8 cellular contexts compared by ENCODE assay signal in the genomic region with DNA sequence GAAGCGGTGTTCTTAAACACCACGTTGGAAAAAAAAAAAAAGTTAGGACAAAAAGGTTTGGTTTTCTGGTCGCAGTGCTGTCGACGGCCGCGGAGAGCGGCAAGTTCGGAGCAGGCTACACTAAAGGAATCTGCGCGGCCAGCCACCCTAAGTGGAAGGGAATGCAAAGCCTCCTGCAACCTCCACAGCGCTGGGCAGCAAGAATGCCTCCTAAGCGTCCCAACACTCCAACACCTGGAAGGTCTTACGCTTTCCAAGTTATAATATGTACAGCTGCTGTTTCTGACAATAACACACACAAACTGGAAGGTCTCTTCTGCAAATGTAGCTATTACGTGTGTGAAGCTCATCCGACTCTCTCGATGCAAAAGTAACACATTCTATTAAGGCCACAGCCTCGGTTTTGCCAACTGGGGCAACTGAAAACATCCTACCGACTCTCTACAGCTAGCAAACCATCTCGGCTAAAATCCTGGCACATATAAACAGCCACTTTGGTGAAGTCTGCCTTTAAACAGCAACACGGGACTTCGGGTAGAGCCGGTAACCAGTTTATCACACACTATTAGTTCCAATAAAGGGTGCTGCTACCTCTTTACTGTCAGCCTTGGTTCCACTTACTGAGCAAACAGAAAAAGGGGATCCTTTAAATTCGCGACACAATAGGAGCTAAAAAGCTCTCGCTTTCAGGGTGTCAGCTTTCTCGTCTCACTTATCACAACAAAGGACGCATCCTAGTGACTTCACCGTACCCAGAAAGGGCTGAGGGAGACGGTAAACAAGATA. TPM values are rescaled to one million over a fixed set of nuclear protein-coding genes. Genes with fewer than 3 reads are reported as not detected.
A peak's percentile ranks its signal among the peaks of the same experiment; 100 is the strongest.
DNase-seq lines count a peak whose midpoint lies in the region; ATAC-seq and TF ChIP-seq lines count a peak whose summit lies in the region.

No MANE protein-coding gene starts in this region.

- H3K27ac ChIP-seq in HEK293 (ENCODE audit: extremely low read depth, low read depth, low read length) (peak overlapping the region; percentile 91), uterus (peak overlapping the region; percentile 93 to 97)

- DNase-seq in GM06990 (ENCODE audit: extremely low read depth, insufficient read length) (peak; percentile 50), NCI-H2227 (lab: John Stamatoyannopoulos, UW; ENCODE audit: unreplicated experiment) (peak; percentile 40), fibroblast of villous mesenchyme (ENCODE audit: low read depth) (peak; percentile 74), uterus (peak; percentile 44 to 59)
- peak; percentile 16 to 20 for DNase-seq in activated T-cell treated with anti-CD3 and anti-CD28 coated beads, Interleukin-2, amount 50 U/mL, for 72 hours
- DNase-seq in natural killer cell treated with Interleukin-12 subunit alpha and Interleukin-12 subunit beta and Interleukin-15 and Interleukin-18, amount 100 ng/mL, for 72 hours (ENCODE audit: low spot score), result peak; percentile 65

- H3K27me3 ChIP-seq in GM06990 (replicated peaks; ENCODE audit: control insufficient read depth, insufficient read depth, low read length) (no peaks in the 10 kb centered on the region), uterus (no peaks in the 10 kb centered on the region)

- H3K27me3 Mint-ChIP-seq in activated T-cell treated with anti-CD3 and anti-CD28 coated beads, Interleukin-2, amount 50 U/mL, for 72 hours (ENCODE audit: low read depth), result peaks cover 6% of the 10 kb centered on the region
- H3K27me3 Mint-ChIP-seq in natural killer cell treated with Interleukin-12 subunit alpha and Interleukin-12 subunit beta and Interleukin-15 and Interleukin-18, amount 100 ng/mL, for 72 hours, result no peaks in the 10 kb centered on the region

- TF ChIP-seq CTCF in GM06990 (IDR thresholded peaks at IDR 0.05; ENCODE audit: insufficient read depth, low read length, poor library complexity, severe bottlenecking) (no peak), HEK293 (tag by site-specific recombination; IDR thresholded peaks at IDR 0.05) (no peak), fibroblast of villous mesenchyme (IDR thresholded peaks at IDR 0.05; ENCODE audit: insufficient read depth, low read depth, low read length) (no peak), uterus (IDR thresholded peaks at IDR 0.05) (no peak)

- H3K36me3 Mint-ChIP-seq in activated T-cell treated with anti-CD3 and anti-CD28 coated beads, Interleukin-2, amount 50 U/mL, for 72 hours (ENCODE audit: insufficient read depth in 2 of 2), result no peaks in the 10 kb centered on the region
- H3K36me3 Mint-ChIP-seq in natural killer cell treated with Interleukin-12 subunit alpha and Interleukin-12 subunit beta and Interleukin-15 and Interleukin-18, amount 100 ng/mL, for 72 hours, result no peaks in the 10 kb centered on the region

- TF ChIP-seq POLR2A in uterus (IDR thresholded peaks at IDR 0.05), result no peak

- POLR2A ChIA-PET in HEK293 (lab: Yijun Ruan, JAX), result interaction anchor here (0.5 to 3.8 kb wide), 11 partner anchors 11 to 1585 kb away, joined by 3 to 60 read pairs (median 7); a partner anchor contains a TSS

- no peaks in the 10 kb centered on the region for H3K9me3 Mint-ChIP-seq in activated T-cell treated with anti-CD3 and anti-CD28 coated beads, Interleukin-2, amount 50 U/mL, for 72 hours
- H3K9me3 Mint-ChIP-seq in natural killer cell treated with Interleukin-12 subunit alpha and Interleukin-12 subunit beta and Interleukin-15 and Interleukin-18, amount 100 ng/mL, for 72 hours, result no peaks in the 10 kb centered on the region

- H3K36me3 ChIP-seq in GM06990 (ENCODE audit: control insufficient read depth, insufficient read depth, low read length) (no peaks in the 10 kb centered on the region), HEK293 (ENCODE audit: control insufficient read depth in 2 of 2, insufficient read depth in 1 of 2, low read length in 2 of 2) (no peaks in the 10 kb centered on the region), uterus (no peaks in the 10 kb centered on the region)

- intact Hi-C loops in uterus (cut with DNase I; ENCODE audit: low total_unique reads), result loop anchor here (5.0 kb wide), 1 partner anchor 110 kb away; a partner anchor contains a TSS

- H3K4me3 Mint-ChIP-seq in activated T-cell treated with anti-CD3 and anti-CD28 coated beads, Interleukin-2, amount 50 U/mL, for 72 hours, result peak overlapping the region; percentile 86 to 89
- H3K4me3 Mint-ChIP-seq in natural killer cell treated with Interleukin-12 subunit alpha and Interleukin-12 subunit beta and Interleukin-15 and Interleukin-18, amount 100 ng/mL, for 72 hours, result peak overlapping the region; percentile 91

- H3K4me3 ChIP-seq in GM06990 (replicated peaks; ENCODE audit: low read depth, low read length) (peak overlapping the region; percentile 85), HEK293 (ENCODE audit: low read depth, low read length) (peak overlapping the region; percentile 88), fibroblast of villous mesenchyme (ENCODE audit: low read depth, low read length) (peak overlapping the region; percentile 97), uterus (peak overlapping the region; percentile 78 to 80)

- CTCF ChIA-PET in HEK293 (lab: Yijun Ruan, JAX), result interaction anchor here (0.7 to 1.2 kb wide), 2 partner anchors 94 to 169 kb away, joined by 3 read pairs; no protein-coding TSS in a partner anchor

- peaks cover 29% of the 10 kb centered on the region for H3K4me1 Mint-ChIP-seq in activated T-cell treated with anti-CD3 and anti-CD28 coated beads, Interleukin-2, amount 50 U/mL, for 72 hours (ENCODE audit: low read depth)
- peaks cover 22 to 34% of the 10 kb centered on the region in 2 donors for H3K4me1 Mint-ChIP-seq in natural killer cell treated with Interleukin-12 subunit alpha and Interleukin-12 subunit beta and Interleukin-15 and Interleukin-18, amount 100 ng/mL, for 72 hours (ENCODE audit: low read depth in 2 of 2)

- ATAC-seq in activated T-cell treated with anti-CD3 and anti-CD28 coated beads, Interleukin-2, amount 50 U/mL, for 72 hours (replicated peaks in 1 of 2), result peak; percentile 30 to 31
- peak; percentile 0 for ATAC-seq in natural killer cell treated with Interleukin-12 subunit alpha and Interleukin-12 subunit beta and Interleukin-15 and Interleukin-18, amount 100 ng/mL, for 72 hours
- ATAC-seq in HG03108 (IDR thresholded peaks at IDR 0.05; ENCODE audit: unreplicated experiment), result no peak

- H3K9me3 ChIP-seq in HEK293 (ENCODE audit: control insufficient read depth, insufficient read depth, low read depth, low read length) (no peaks in the 10 kb centered on the region), uterus (no peaks in the 10 kb centered on the region)

- H3K27ac Mint-ChIP-seq in activated T-cell treated with anti-CD3 and anti-CD28 coated beads, Interleukin-2, amount 50 U/mL, for 72 hours, result peak overlapping the region; percentile 70
- H3K27ac Mint-ChIP-seq in natural killer cell treated with Interleukin-12 subunit alpha and Interleukin-12 subunit beta and Interleukin-15 and Interleukin-18, amount 100 ng/mL, for 72 hours, result peak overlapping the region; percentile 67 to 96

- H3K4me1 ChIP-seq in HEK293 (ENCODE audit: control insufficient read depth, insufficient read depth, low read length) (no peaks in the 10 kb centered on the region), uterus (no peaks in the 10 kb centered on the region)

TF ChIP-seq in HEK293, 187 proteins besides CTCF, POLR2A, EP300 and RAD21 (continues in another document):
- peak; percentile 80 for TF ChIP-seq PRDM1 (tag by site-specific recombination; IDR thresholded peaks at IDR 0.05)
- no peak for TF ChIP-seq ZNF792 (tag by site-specific recombination; IDR thresholded peaks at IDR 0.05)
- TF ChIP-seq, protein P1, sequence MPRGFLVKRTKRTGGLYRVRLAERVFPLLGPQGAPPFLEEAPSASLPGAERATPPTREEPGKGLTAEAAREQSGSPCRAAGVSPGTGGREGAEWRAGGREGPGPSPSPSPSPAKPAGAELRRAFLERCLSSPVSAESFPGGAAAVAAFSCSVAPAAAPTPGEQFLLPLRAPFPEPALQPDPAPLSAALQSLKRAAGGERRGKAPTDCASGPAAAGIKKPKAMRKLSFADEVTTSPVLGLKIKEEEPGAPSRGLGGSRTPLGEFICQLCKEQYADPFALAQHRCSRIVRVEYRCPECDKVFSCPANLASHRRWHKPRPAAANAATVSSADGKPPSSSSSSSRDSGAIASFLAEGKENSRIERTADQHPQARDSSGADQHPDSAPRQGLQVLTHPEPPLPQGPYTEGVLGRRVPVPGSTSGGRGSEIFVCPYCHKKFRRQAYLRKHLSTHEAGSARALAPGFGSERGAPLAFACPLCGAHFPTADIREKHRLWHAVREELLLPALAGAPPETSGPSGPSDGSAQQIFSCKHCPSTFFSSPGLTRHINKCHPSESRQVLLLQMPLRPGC (tag by site-specific recombination; IDR thresholded peaks at IDR 0.05), result peak; percentile 66
- peak; percentile 49 for TF ChIP-seq ZBTB17 (tag by site-specific recombination; IDR thresholded peaks at IDR 0.05)
- 0 out of 2 replicates have a peak, but pooled peaks have one; percentile 42 for TF ChIP-seq TRIM28 (IDR thresholded peaks at IDR 0.05; ENCODE audit: borderline replicate concordance, low read length)
- TF ChIP-seq ZNF600 (tag by site-specific recombination; IDR thresholded peaks at IDR 0.05), result peak; percentile 84
- TF ChIP-seq, protein P2, sequence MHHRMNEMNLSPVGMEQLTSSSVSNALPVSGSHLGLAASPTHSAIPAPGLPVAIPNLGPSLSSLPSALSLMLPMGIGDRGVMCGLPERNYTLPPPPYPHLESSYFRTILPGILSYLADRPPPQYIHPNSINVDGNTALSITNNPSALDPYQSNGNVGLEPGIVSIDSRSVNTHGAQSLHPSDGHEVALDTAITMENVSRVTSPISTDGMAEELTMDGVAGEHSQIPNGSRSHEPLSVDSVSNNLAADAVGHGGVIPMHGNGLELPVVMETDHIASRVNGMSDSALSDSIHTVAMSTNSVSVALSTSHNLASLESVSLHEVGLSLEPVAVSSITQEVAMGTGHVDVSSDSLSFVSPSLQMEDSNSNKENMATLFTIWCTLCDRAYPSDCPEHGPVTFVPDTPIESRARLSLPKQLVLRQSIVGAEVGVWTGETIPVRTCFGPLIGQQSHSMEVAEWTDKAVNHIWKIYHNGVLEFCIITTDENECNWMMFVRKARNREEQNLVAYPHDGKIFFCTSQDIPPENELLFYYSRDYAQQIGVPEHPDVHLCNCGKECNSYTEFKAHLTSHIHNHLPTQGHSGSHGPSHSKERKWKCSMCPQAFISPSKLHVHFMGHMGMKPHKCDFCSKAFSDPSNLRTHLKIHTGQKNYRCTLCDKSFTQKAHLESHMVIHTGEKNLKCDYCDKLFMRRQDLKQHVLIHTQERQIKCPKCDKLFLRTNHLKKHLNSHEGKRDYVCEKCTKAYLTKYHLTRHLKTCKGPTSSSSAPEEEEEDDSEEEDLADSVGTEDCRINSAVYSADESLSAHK (tag by site-specific recombination; IDR thresholded peaks at IDR 0.05), result peak; percentile 32; the same call in 1 of the 2 replicates
- peak; percentile 60 for TF ChIP-seq ZNF335 (tag by site-specific recombination; conservative IDR thresholded peaks at IDR 0.05)

RNA-seq across cellular contexts. Expression of a gene that starts 0.9 kb away (rescaled TPM):
- total RNA-seq in activated T-cell treated with anti-CD3 and anti-CD28 coated beads, Interleukin-2, amount 50 U/mL, for 72 hours, result 1 to 10 TPM; 4.4 to 8.6 TPM
- total RNA-seq in fibroblast of villous mesenchyme, result 24.5 and 29.4 TPM in 2 replicates
- 1 to 10 TPM; 2.5 to 7.8 TPM for total RNA-seq in natural killer cell treated with Interleukin-12 subunit alpha and Interleukin-12 subunit beta and Interleukin-15 and Interleukin-18, amount 100 ng/mL, for 72 hours
- 10 to 100 TPM; 21.3 to 53.2 (median 35.3) TPM for total RNA-seq in uterus

Comparison
In these comparisons a context has a peak if more than half of its experiments do, and no peak if none do; other contexts are left out.
1. DNase-seq: peak in every context shown above with its lines; median percentile 74 in fibroblast of villous mesenchyme; 65 in natural killer cell treated with Interleukin-12 subunit alpha and Interleukin-12 subunit beta and Interleukin-15 and Interleukin-18, amount 100 ng/mL, for 72 hours; 52 in uterus; 50 in GM06990; 40 in NCI-H2227; 18 in activated T-cell treated with anti-CD3 and anti-CD28 coated beads, Interleukin-2, amount 50 U/mL, for 72 hours.